ENCODE assay signal across 9 cellular contexts in the genomic region with DNA sequence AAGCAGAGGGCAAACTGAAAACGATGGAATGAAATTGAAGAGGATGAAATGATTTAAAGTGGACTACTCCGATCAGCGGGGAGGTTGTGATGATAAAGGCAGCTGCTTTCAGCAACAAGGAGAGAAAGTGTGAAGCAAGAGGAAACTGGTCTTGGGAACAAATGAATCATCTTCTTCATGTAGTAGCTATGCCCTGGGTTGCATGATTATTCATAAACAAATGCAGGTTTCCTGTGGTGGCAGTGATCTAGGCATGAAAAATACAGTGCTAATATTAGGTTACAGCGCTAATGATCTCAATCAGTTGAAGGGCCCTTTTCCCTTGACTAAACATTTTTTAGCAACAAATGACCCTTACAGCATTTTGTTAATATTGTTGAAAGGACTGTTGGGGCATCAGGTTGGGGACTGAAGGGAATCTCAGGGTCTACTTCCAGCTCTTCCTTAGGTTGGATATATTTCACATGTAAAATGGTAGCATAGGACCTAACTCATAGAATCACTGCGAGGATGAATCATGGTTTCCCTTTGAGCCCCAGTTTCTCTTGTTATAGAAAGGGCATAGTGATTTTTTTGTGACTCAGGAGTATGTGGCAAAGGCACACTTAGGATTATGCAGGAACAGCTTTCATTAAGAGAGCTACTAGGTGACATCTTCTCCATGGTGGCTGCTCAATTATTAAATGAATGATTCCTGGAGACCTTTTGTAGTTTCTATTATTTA. TPM values are rescaled to one million over a fixed set of nuclear protein-coding genes. Genes with fewer than 3 reads are reported as not detected.
DNase-seq lines count a peak whose midpoint lies in the region; ATAC-seq and TF ChIP-seq lines count a peak whose summit lies in the region.
"Had no signal": no experiment of that assay in that cellular context is flagged by ENCODE, and none has a peak within 500 bp of the region (broad histone marks: within the 10 kb centered on the region; RNA-seq: fewer than 3 reads in every experiment).

No MANE protein-coding gene starts in this region.

- peaks cover 0 to 2% of the 10 kb centered on the region in 2 donors for H3K27me3 Mint-ChIP-seq in T-cell

- POLR2A ChIA-PET in T-cell (lab: Charles Lee): interaction anchor here in 1 of 2 donors (0.5 to 0.6 kb wide), 4 partner anchors 212 to 725 kb away, joined by 3 to 8 read pairs (median 4); no protein-coding TSS in a partner anchor

- peaks cover 34 to 43% (median 41%) of the 10 kb centered on the region in 3 donors for H3K4me1 Mint-ChIP-seq in T-cell

- ATAC-seq in HG02884 (IDR thresholded peaks at IDR 0.05; ENCODE audit: unreplicated experiment): peak; percentile 47
- ATAC-seq in T-cell (replicated peaks in 1 of 4): peak in 3 of 4 experiments; percentile 40 to 56 (median 53)

- H3K9me3 ChIP-seq in esophagus muscularis mucosa (no peaks in the 10 kb centered on the region), stomach (no peaks in the 10 kb centered on the region), tibial nerve (no peaks in the 10 kb centered on the region)

- peak; percentile 38 for DNase-seq in DMS53 (lab: John Stamatoyannopoulos, UW)
- DNase-seq in DMS53 treated with DMSO at 0.1 percent for 48 hours (lab: John Stamatoyannopoulos, UW; ENCODE audit: unreplicated experiment): no peak
- DNase-seq in T-cell: peak in 2 of 34 experiments; percentile 2 to 5
- DNase-seq in esophagus muscularis mucosa (ENCODE audit: extremely low spot score): peak; percentile 68
- no peak for DNase-seq in stomach
- no peak for DNase-seq in tibial nerve (ENCODE audit: low spot score in 2 of 2)
- no peak for DNase-seq in DMS 273 treated with DMSO at 0.1 percent for 48 hours (lab: John Stamatoyannopoulos, UW)

- no peak for TF ChIP-seq EP300 in esophagus muscularis mucosa (IDR thresholded peaks at IDR 0.05)
- no peak for TF ChIP-seq EP300 in stomach (IDR thresholded peaks at IDR 0.05)
- peak in 1 of 2 donors; percentile 64 for TF ChIP-seq EP300 in tibial nerve (IDR thresholded peaks at IDR 0.05)

- H3K36me3 Mint-ChIP-seq in T-cell: no peaks in the 10 kb centered on the region

- peak overlapping the region; percentile 67 to 72 for H3K27ac Mint-ChIP-seq in T-cell

- H3K4me3 ChIP-seq in esophagus muscularis mucosa (no peak overlapping the region), stomach (no peak overlapping the region), tibial nerve (no peak overlapping the region)

- H3K27me3 ChIP-seq in esophagus muscularis mucosa (no peaks in the 10 kb centered on the region), stomach (no peaks in the 10 kb centered on the region), tibial nerve (no peaks in the 10 kb centered on the region)

- WGBS in esophagus muscularis mucosa: 74% methylated on average over 5 of the region's 5 CpGs
- WGBS in stomach, 5 donors: 71 to 86% (median 76%) methylated on average over 5 of the region's 5 CpGs
- 78 to 80% methylated on average over 5 of the region's 5 CpGs for WGBS in tibial nerve, 2 donors

- TF ChIP-seq CTCF in esophagus muscularis mucosa (IDR thresholded peaks at IDR 0.05): no peak
- TF ChIP-seq CTCF in stomach (IDR thresholded peaks at IDR 0.05): no peak
- TF ChIP-seq CTCF in tibial nerve (IDR thresholded peaks at IDR 0.05): no peak

- H3K4me3 Mint-ChIP-seq in T-cell: peak overlapping the region; percentile 46 to 86 (median 50)

- no peaks in the 10 kb centered on the region for H3K9me3 Mint-ChIP-seq in T-cell

- intact Hi-C loops in esophagus muscularis mucosa (cut with DNase I) (loop anchor here (5.0 kb wide), 1 partner anchor 122 kb away; no protein-coding TSS in a partner anchor), stomach (cut with DNase I; ENCODE audit: low total_unique reads) (loop anchor here (10.0 kb wide), 1 partner anchor 215 kb away; no protein-coding TSS in a partner anchor)

- H3K36me3 ChIP-seq in esophagus muscularis mucosa: no peaks in the 10 kb centered on the region
- no peaks in the 10 kb centered on the region for H3K36me3 ChIP-seq in stomach
- H3K36me3 ChIP-seq in tibial nerve: no peaks in the 10 kb centered on the region

- peak overlapping the region in 2 of 4 donors; percentile 98 to 99 for H3K27ac ChIP-seq in esophagus muscularis mucosa (replicated peaks in 1 of 4)
- peak overlapping the region in 3 of 5 donors; percentile 15 to 97 (median 35) for H3K27ac ChIP-seq in stomach
- peak overlapping the region in 2 of 4 donors; percentile 96 to 97 for H3K27ac ChIP-seq in tibial nerve
- H3K27ac ChIP-seq: 22Rv1 had no signal

- H3K4me1 ChIP-seq in esophagus muscularis mucosa (peaks cover 15 to 41% (median 37%) of the 10 kb centered on the region in 4 donors), stomach (peaks cover 6 to 40% (median 21%) of the 10 kb centered on the region in 4 donors), tibial nerve (peaks cover 0 to 45% (median 8%) of the 10 kb centered on the region in 4 donors)

- CTCF ChIA-PET in T-cell (lab: Charles Lee): interaction anchor here in 1 of 2 donors (0.6 kb wide), 2 partner anchors 95 to 1217 kb away, joined by 3 read pairs; no protein-coding TSS in a partner anchor

- TF ChIP-seq POLR2A in esophagus muscularis mucosa (IDR thresholded peaks at IDR 0.05; ENCODE audit: low read depth) (no peak), stomach (IDR thresholded peaks at IDR 0.05) (no peak), tibial nerve (IDR thresholded peaks at IDR 0.05) (no peak)

RNA-seq across cellular contexts. Expression of a gene that starts 1.9 kb away (rescaled TPM):
- total RNA-seq in T-cell (1 to 10 TPM; 6.5 to 9.0 (median 8.7) TPM), esophagus muscularis mucosa (10 to 100 TPM; 38.1 to 54.8 (median 40.9) TPM), stomach (10 to 100 TPM; 13.6 to 61.1 (median 25.7) TPM), tibial nerve (10 to 100 TPM; 29.1 to 39.6 (median 35.0) TPM)
- polyA plus RNA-seq in stomach: 1 to 10 TPM; 3.6 to 8.4 (median 6.7) TPM

Comparison
In these comparisons a context has a peak if more than half of its experiments do, and no peak if none do; other contexts are left out.
1. DNase-seq: peak in DMS53 (single experiment) and esophagus muscularis mucosa (single experiment); none in DMS53 treated with DMSO at 0.1 percent for 48 hours (single experiment), stomach (single experiment), tibial nerve (0 of 2) and DMS 273 treated with DMSO at 0.1 percent for 48 hours (single experiment).